In the genomic region with DNA sequence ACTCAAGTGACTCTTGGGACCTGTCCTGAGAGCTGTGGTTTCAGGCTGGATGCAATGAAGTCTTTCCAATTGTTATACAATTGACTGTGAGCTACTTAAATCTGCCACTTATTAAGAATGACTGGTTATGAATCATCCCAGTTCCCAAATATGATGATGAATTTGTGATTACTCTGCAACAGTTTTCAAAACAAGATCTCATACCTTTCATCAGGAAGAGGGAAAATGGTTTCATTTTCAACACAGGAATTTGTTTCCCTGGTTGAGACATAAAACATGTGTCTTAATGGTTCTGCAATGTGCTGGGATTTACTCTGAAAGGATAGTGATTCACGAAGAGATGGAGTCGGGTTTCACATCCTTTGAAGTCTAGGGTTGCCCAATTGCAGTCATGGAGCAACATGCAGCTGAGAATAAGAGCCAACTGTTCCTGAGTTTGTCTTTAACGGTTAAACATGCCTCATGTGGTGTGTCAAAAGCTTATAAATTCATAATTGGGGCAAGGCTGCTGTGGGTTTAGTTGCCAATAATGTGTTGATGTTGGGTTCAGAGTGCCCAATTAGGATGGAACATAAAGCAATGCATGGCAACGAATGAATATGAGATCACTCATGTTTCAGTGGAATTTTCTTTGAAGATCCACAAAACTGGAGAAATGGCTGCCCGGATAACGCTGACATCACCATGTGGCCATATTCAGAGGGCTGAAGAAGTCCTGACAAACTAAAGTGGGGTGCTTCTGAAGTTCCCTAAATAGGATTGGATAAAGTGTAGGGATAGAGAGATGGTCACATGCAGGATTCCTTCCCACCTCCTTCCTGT, we compare ENCODE assay signal across 1 cellular context.
TF ChIP-seq lines count a peak whose summit lies in the region.

No MANE protein-coding gene starts in this region.

TF ChIP-seq in HepG2, 621 proteins besides CTCF, POLR2A, EP300 and RAD21 (continued from another document and continues in another):
- TF ChIP-seq U2AF1 (optimal IDR thresholded peaks at IDR 0.05; ENCODE audit: low read depth, low read length) (peak; percentile 38), SP1 (IDR thresholded peaks at IDR 0.05) (no peak), SP1 (CRISPR knock-in tag; IDR thresholded peaks at IDR 0.05) (peak; percentile 52), ZNF660 (CRISPR knock-in tag; IDR thresholded peaks at IDR 0.05; ENCODE audit: borderline replicate concordance, low read depth) (no peak), ZBTB1 (CRISPR knock-in tag; IDR thresholded peaks at IDR 0.05; ENCODE audit: borderline replicate concordance) (no peak), ZMAT3 (CRISPR knock-in tag; conservative IDR thresholded peaks at IDR 0.05) (no peak), ZNF768 (CRISPR knock-in tag; IDR thresholded peaks at IDR 0.05) (no peak), JUND (CRISPR knock-in tag; IDR thresholded peaks at IDR 0.05) (peak; percentile 72; the same call in 1 of the 2 replicates), HOXA3 (CRISPR knock-in tag; IDR thresholded peaks at IDR 0.05) (peak; percentile 82), ZNF550 (CRISPR knock-in tag; IDR thresholded peaks at IDR 0.05; ENCODE audit: borderline replicate concordance) (no peak), RARG (CRISPR knock-in tag; IDR thresholded peaks at IDR 0.05; ENCODE audit: low read depth) (no peak), ZNF670 (CRISPR knock-in tag; IDR thresholded peaks at IDR 0.05; ENCODE audit: borderline replicate concordance) (no peak), ATF1 (CRISPR knock-in tag; IDR thresholded peaks at IDR 0.05) (peak; percentile 79), ZNF775 (CRISPR knock-in tag; IDR thresholded peaks at IDR 0.05; ENCODE audit: borderline replicate concordance) (0 out of 2 replicates have a peak, but pooled peaks have one; percentile 82), ZNF430 (CRISPR knock-in tag; IDR thresholded peaks at IDR 0.05) (peak; percentile 80; the same call in 1 of the 2 replicates), HNRNPUL1 (IDR thresholded peaks at IDR 0.05; ENCODE audit: low read depth, low read length) (no peak; the same call in 1 of the 2 replicates), SRF (IDR thresholded peaks at IDR 0.05; ENCODE audit: low read depth, low read length) (peak; percentile 68), REPIN1 (CRISPR knock-in tag; IDR thresholded peaks at IDR 0.05; ENCODE audit: borderline replicate concordance, low read depth) (no peak; the same call in 1 of the 2 replicates), ZSCAN30 (CRISPR knock-in tag; IDR thresholded peaks at IDR 0.05) (no peak; the same call in 1 of the 2 replicates), ZNF569 (CRISPR knock-in tag; IDR thresholded peaks at IDR 0.05; ENCODE audit: borderline replicate concordance) (no peak), SETDB1 (CRISPR knock-in tag; IDR thresholded peaks at IDR 0.05; ENCODE audit: borderline replicate concordance) (no peak), ZNF180 (CRISPR knock-in tag; IDR thresholded peaks at IDR 0.05; ENCODE audit: borderline replicate concordance, low read depth) (no peak), ZNF567 (CRISPR knock-in tag; IDR thresholded peaks at IDR 0.05; ENCODE audit: borderline replicate concordance) (no peak), ZNF713 (CRISPR knock-in tag; IDR thresholded peaks at IDR 0.05) (no peak), ZSCAN21 (CRISPR knock-in tag; IDR thresholded peaks at IDR 0.05; ENCODE audit: borderline replicate concordance) (peak; percentile 56; the same call in 1 of the 2 replicates), ZNF121 (CRISPR knock-in tag; IDR thresholded peaks at IDR 0.05) (0 out of 2 replicates have a peak, but pooled peaks have one; percentile 25), ZNF232 (CRISPR knock-in tag; IDR thresholded peaks at IDR 0.05; ENCODE audit: borderline replicate concordance) (no peak; the same call in 1 of the 2 replicates), CHD2 (IDR thresholded peaks at IDR 0.05; ENCODE audit: low read depth, low read length) (no peak), NFE2L2 (IDR thresholded peaks at IDR 0.05; ENCODE audit: low read length) (no peak; the same call in 1 of the 2 replicates), SRSF4 (IDR thresholded peaks at IDR 0.05; ENCODE audit: low read depth, low read length, poor library complexity, severe bottlenecking) (no peak), ZFP37 (CRISPR knock-in tag; IDR thresholded peaks at IDR 0.05; ENCODE audit: borderline replicate concordance) (no peak), ZNF17 (CRISPR knock-in tag; IDR thresholded peaks at IDR 0.05) (no peak), ZNF780A (CRISPR knock-in tag; IDR thresholded peaks at IDR 0.05) (peak; percentile 88; the same call in 1 of the 2 replicates), CREB1 (IDR thresholded peaks at IDR 0.05) (peak; percentile 48; the same call in 1 of the 2 replicates), CREB1 (CRISPR knock-in tag; IDR thresholded peaks at IDR 0.05) (peak; percentile 83)
- TF ChIP-seq, protein P1, sequence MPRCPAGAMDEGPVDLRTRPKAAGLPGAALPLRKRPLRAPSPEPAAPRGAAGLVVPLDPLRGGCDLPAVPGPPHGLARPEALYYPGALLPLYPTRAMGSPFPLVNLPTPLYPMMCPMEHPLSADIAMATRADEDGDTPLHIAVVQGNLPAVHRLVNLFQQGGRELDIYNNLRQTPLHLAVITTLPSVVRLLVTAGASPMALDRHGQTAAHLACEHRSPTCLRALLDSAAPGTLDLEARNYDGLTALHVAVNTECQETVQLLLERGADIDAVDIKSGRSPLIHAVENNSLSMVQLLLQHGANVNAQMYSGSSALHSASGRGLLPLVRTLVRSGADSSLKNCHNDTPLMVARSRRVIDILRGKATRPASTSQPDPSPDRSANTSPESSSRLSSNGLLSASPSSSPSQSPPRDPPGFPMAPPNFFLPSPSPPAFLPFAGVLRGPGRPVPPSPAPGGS (CRISPR knock-in tag; IDR thresholded peaks at IDR 0.05), result 0 out of 2 replicates have a peak, but pooled peaks have one; percentile 11
- TF ChIP-seq, protein P2, sequence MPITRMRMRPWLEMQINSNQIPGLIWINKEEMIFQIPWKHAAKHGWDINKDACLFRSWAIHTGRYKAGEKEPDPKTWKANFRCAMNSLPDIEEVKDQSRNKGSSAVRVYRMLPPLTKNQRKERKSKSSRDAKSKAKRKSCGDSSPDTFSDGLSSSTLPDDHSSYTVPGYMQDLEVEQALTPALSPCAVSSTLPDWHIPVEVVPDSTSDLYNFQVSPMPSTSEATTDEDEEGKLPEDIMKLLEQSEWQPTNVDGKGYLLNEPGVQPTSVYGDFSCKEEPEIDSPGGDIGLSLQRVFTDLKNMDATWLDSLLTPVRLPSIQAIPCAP (CRISPR knock-in tag; IDR thresholded peaks at IDR 0.05; ENCODE audit: low read depth), result no peak
- TF ChIP-seq, protein P3, sequence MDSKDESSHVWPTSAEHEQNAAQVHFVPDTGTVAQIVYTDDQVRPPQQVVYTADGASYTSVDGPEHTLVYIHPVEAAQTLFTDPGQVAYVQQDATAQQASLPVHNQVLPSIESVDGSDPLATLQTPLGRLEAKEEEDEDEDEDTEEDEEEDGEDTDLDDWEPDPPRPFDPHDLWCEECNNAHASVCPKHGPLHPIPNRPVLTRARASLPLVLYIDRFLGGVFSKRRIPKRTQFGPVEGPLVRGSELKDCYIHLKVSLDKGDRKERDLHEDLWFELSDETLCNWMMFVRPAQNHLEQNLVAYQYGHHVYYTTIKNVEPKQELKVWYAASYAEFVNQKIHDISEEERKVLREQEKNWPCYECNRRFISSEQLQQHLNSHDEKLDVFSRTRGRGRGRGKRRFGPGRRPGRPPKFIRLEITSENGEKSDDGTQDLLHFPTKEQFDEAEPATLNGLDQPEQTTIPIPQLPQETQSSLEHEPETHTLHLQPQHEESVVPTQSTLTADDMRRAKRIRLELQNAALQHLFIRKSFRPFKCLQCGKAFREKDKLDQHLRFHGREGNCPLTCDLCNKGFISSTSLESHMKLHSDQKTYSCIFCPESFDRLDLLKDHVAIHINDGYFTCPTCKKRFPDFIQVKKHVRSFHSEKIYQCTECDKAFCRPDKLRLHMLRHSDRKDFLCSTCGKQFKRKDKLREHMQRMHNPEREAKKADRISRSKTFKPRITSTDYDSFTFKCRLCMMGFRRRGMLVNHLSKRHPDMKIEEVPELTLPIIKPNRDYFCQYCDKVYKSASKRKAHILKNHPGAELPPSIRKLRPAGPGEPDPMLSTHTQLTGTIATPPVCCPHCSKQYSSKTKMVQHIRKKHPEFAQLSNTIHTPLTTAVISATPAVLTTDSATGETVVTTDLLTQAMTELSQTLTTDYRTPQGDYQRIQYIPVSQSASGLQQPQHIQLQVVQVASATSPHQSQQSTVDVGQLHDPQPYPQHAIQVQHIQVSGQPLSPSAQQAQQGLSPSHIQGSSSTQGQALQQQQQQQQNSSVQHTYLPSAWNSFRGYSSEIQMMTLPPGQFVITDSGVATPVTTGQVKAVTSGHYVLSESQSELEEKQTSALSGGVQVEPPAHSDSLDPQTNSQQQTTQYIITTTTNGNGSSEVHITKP (CRISPR knock-in tag; IDR thresholded peaks at IDR 0.05; ENCODE audit: low read depth), result peak; percentile 74
- TF ChIP-seq, protein P4, sequence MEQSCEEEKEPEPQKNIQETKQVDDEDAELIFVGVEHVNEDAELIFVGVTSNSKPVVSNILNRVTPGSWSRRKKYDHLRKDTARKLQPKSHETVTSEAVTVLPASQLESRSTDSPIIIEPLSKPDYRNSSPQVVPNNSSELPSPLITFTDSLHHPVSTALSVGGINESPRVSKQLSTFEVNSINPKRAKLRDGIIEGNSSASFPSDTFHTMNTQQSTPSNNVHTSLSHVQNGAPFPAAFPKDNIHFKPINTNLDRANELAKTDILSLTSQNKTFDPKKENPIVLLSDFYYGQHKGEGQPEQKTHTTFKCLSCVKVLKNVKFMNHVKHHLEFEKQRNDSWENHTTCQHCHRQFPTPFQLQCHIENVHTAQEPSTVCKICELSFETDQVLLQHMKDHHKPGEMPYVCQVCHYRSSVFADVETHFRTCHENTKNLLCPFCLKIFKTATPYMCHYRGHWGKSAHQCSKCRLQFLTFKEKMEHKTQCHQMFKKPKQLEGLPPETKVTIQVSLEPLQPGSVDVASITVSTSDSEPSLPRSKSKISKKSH (CRISPR knock-in tag; IDR thresholded peaks at IDR 0.05; ENCODE audit: borderline replicate concordance), result no peak
- TF ChIP-seq, protein P5, sequence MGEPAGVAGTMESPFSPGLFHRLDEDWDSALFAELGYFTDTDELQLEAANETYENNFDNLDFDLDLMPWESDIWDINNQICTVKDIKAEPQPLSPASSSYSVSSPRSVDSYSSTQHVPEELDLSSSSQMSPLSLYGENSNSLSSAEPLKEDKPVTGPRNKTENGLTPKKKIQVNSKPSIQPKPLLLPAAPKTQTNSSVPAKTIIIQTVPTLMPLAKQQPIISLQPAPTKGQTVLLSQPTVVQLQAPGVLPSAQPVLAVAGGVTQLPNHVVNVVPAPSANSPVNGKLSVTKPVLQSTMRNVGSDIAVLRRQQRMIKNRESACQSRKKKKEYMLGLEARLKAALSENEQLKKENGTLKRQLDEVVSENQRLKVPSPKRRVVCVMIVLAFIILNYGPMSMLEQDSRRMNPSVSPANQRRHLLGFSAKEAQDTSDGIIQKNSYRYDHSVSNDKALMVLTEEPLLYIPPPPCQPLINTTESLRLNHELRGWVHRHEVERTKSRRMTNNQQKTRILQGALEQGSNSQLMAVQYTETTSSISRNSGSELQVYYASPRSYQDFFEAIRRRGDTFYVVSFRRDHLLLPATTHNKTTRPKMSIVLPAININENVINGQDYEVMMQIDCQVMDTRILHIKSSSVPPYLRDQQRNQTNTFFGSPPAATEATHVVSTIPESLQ (CRISPR knock-in tag; conservative IDR thresholded peaks at IDR 0.05), result no peak
- TF ChIP-seq, protein P6, sequence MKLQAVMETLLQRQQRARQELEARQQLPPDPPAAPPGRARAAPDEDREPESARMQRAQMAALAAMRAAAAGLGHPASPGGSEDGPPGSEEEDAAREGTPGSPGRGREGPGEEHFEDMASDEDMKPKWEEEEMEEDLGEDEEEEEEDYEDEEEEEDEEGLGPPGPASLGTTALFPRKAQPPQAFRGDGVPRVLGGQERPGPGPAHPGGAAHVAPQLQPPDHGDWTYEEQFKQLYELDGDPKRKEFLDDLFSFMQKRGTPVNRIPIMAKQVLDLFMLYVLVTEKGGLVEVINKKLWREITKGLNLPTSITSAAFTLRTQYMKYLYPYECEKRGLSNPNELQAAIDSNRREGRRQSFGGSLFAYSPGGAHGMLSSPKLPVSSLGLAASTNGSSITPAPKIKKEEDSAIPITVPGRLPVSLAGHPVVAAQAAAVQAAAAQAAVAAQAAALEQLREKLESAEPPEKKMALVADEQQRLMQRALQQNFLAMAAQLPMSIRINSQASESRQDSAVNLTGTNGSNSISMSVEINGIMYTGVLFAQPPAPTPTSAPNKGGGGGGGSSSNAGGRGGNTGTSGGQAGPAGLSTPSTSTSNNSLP (IDR thresholded peaks at IDR 0.05; ENCODE audit: low read depth, low read length), result peak; percentile 99
- TF ChIP-seq, protein P7, sequence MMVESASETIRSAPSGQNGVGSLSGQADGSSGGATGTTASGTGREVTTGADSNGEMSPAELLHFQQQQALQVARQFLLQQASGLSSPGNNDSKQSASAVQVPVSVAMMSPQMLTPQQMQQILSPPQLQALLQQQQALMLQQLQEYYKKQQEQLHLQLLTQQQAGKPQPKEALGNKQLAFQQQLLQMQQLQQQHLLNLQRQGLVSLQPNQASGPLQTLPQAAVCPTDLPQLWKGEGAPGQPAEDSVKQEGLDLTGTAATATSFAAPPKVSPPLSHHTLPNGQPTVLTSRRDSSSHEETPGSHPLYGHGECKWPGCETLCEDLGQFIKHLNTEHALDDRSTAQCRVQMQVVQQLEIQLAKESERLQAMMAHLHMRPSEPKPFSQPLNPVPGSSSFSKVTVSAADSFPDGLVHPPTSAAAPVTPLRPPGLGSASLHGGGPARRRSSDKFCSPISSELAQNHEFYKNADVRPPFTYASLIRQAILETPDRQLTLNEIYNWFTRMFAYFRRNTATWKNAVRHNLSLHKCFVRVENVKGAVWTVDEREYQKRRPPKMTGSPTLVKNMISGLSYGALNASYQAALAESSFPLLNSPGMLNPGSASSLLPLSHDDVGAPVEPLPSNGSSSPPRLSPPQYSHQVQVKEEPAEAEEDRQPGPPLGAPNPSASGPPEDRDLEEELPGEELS (CRISPR knock-in tag; IDR thresholded peaks at IDR 0.05), result peak; percentile 86
- TF ChIP-seq, protein P8, sequence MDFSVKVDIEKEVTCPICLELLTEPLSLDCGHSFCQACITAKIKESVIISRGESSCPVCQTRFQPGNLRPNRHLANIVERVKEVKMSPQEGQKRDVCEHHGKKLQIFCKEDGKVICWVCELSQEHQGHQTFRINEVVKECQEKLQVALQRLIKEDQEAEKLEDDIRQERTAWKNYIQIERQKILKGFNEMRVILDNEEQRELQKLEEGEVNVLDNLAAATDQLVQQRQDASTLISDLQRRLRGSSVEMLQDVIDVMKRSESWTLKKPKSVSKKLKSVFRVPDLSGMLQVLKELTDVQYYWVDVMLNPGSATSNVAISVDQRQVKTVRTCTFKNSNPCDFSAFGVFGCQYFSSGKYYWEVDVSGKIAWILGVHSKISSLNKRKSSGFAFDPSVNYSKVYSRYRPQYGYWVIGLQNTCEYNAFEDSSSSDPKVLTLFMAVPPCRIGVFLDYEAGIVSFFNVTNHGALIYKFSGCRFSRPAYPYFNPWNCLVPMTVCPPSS (IDR thresholded peaks at IDR 0.05), result no peak
- TF ChIP-seq, protein P9, sequence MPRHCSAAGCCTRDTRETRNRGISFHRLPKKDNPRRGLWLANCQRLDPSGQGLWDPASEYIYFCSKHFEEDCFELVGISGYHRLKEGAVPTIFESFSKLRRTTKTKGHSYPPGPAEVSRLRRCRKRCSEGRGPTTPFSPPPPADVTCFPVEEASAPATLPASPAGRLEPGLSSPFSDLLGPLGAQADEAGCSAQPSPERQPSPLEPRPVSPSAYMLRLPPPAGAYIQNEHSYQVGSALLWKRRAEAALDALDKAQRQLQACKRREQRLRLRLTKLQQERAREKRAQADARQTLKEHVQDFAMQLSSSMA (CRISPR knock-in tag; IDR thresholded peaks at IDR 0.05), result no peak
